Comparison of ENCODE assay signal across 8 cellular contexts in the genomic region with DNA sequence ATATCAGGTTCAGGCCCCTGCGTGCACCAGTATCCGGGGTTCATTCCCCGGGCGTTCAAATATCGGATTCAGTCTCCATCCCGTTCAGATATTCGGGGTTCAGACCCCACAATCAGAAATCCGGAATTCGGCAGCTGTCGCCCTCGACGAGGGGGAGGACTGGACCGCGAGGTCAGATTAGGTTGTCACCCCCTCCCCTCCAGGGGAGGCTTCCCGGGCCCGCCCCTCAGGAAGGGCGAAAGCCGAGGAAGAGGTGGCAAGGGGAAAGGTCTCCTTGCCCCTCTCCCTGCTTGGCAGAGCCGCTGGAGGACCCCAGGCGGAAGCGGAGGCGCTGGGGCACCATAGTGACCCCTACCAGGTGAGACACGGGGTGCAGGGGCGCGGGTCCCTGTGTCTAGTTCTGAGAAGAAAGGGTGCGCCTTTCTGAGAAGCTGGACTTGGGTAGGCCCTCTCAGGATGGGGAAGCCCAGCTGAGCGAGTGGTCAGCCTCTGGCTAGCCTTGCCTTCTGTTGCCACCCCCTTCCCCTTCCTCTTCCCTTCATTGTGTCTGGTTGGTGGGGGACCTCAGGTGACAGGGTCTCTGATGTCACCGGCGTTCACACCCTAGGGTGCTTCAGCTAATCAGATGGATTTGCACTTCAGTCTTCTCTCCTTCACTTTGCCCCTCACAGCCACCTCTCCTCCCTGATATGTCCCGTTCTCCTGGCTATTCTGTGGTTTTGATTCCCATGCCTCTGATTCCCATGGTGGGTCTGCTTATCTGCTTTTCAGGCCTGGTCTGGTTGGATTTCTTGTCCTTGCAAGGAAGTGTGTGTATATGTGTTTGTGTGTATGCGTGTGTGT. TPM values are rescaled to one million over a fixed set of nuclear protein-coding genes. Genes with fewer than 3 reads are reported as not detected.
DNase-seq lines count a peak whose midpoint lies in the region; ATAC-seq, FAIRE-seq and TF ChIP-seq lines count a peak whose summit lies in the region.

No MANE protein-coding gene starts in this region.

- no peaks in the 10 kb centered on the region for H3K27me3 Mint-ChIP-seq in activated CD4-positive, alpha-beta T cell treated with anti-CD3 and anti-CD28 coated beads for 36 hours

- CTCF ChIA-PET in activated CD4-positive, alpha-beta T cell treated with anti-CD3 and anti-CD28 coated beads for 36 hours (lab: Charles Lee): interaction anchor here (0.6 to 3.3 kb wide), 6 partner anchors 9 to 274 kb away, joined by 3 to 15 read pairs (median 4); a partner anchor contains a TSS
- CTCF ChIA-PET in SK-N-SH (lab: Yijun Ruan, JAX): interaction anchor here (0.8 to 8.2 kb wide), 7 partner anchors 9 to 167 kb away, joined by 3 to 41 read pairs (median 3); a partner anchor contains a TSS
- CTCF ChIA-PET in endothelial cell of umbilical vein (lab: Charles Lee): interaction anchor here (1.1 to 2.8 kb wide), 5 partner anchors 13 to 126 kb away, joined by 3 to 14 read pairs (median 4); a partner anchor contains a TSS

- POLR2A ChIA-PET in activated CD4-positive, alpha-beta T cell treated with anti-CD3 and anti-CD28 coated beads for 36 hours (lab: Charles Lee): interaction anchor here (0.6 to 1.5 kb wide), 2 partner anchors 21 to 325 kb away, joined by 6 to 8 read pairs; a partner anchor contains a TSS
- POLR2A ChIA-PET in SK-N-SH (lab: Yijun Ruan, JAX) (no interaction called here), endothelial cell of umbilical vein (lab: Charles Lee) (interaction anchor here (1.2 to 1.4 kb wide), 2 partner anchors 10 to 13 kb away, joined by 3 to 14 read pairs; a partner anchor contains a TSS)

- BruUV-seq in endothelial cell of umbilical vein (replicated peaks; lab: Mats Ljungman, UMichigan): TSS peak; percentile 98

- H3K27ac ChIP-seq in SK-N-SH (ENCODE audit: low read depth in 2 of 2, low read length in 1 of 2): peak overlapping the region; percentile 69 to 88
- H3K27ac ChIP-seq in endothelial cell of umbilical vein (ENCODE audit: insufficient read depth, low read depth, low read length): peak overlapping the region; percentile 81

- peak; percentile 77 for FAIRE-seq in endothelial cell of umbilical vein (lab: Jason Lieb, UNC)

- H3F3A ChIP-seq in SK-N-SH (replicated peaks; ENCODE audit: insufficient read depth): peaks cover 11% of the 10 kb centered on the region

- H3K4me1 ChIP-seq in SK-N-SH (ENCODE audit: control insufficient read depth in 1 of 2, insufficient read depth in 2 of 2, low read depth in 1 of 2, low read length in 1 of 2) (peaks cover 20 to 25% of the 10 kb centered on the region in 2 experiments; a peak in 3 of 4 replicates), endothelial cell of umbilical vein (ENCODE audit: control insufficient read depth, extremely low read depth, insufficient read depth, low read length) (peaks cover 39% of the 10 kb centered on the region), mucosa of stomach (ENCODE audit: control insufficient read depth, insufficient read depth, low read length) (peaks cover 25% of the 10 kb centered on the region)

- H3K4me3 ChIP-seq in SK-N-SH (ENCODE audit: low read depth in 2 of 2, low read length in 1 of 2): peak overlapping the region; percentile 87 to 91
- H3K4me3 ChIP-seq in endothelial cell of umbilical vein (replicated peaks in 1 of 3; ENCODE audit: insufficient read depth in 1 of 3, low read depth in 1 of 3, low read length in 3 of 3): peak overlapping the region; percentile 79 to 95 (median 94)
- peak overlapping the region; percentile 84 for H3K4me3 ChIP-seq in mucosa of stomach (ENCODE audit: low read length)

- H3K4me1 Mint-ChIP-seq in activated CD4-positive, alpha-beta T cell treated with anti-CD3 and anti-CD28 coated beads for 36 hours: peaks cover 31% of the 10 kb centered on the region

- no peak for TF ChIP-seq EP300 in SK-N-SH (IDR thresholded peaks at IDR 0.05; ENCODE audit: borderline replicate concordance in 1 of 2, low read depth in 1 of 2, low read length in 1 of 2)

- H3K27me3 ChIP-seq in SK-N-SH (ENCODE audit: insufficient read depth) (no peaks in the 10 kb centered on the region), endothelial cell of umbilical vein (ENCODE audit: control insufficient read depth in 2 of 2, insufficient read depth in 2 of 2, low read length in 2 of 2) (no peaks in the 10 kb centered on the region), mucosa of stomach (ENCODE audit: control insufficient read depth, insufficient read depth, low read length) (no peaks in the 10 kb centered on the region)

- H3K9me3 ChIP-seq in SK-N-SH (no peaks in the 10 kb centered on the region), endothelial cell of umbilical vein (replicated peaks; ENCODE audit: control insufficient read depth, insufficient read depth, low read length) (no peaks in the 10 kb centered on the region), mucosa of stomach (ENCODE audit: control insufficient read depth, low read length) (no peaks in the 10 kb centered on the region)

- no peaks in the 10 kb centered on the region for H3K9me2 ChIP-seq in SK-N-SH

- H2AFZ ChIP-seq in SK-N-SH (ENCODE audit: low read depth) (peak overlapping the region; percentile 68), endothelial cell of umbilical vein (ENCODE audit: low read depth, low read length) (no peak overlapping the region)

- TF ChIP-seq POLR2A in endothelial cell of umbilical vein (IDR thresholded peaks at IDR 0.05; ENCODE audit: low read depth, low read length): peak; percentile 96

- TF ChIP-seq CTCF in SK-N-SH (IDR thresholded peaks at IDR 0.05) (no peak), endothelial cell of umbilical vein (IDR thresholded peaks at IDR 0.05; ENCODE audit: extremely low read depth in 1 of 2, insufficient read depth in 1 of 2, low read depth in 1 of 2, low read length in 2 of 2) (no peak)

- DNase-seq in activated CD4-positive, alpha-beta T cell treated with anti-CD3 and anti-CD28 coated beads for 36 hours: peak; percentile 43
- no peak for DNase-seq in activated CD4-positive, alpha-beta T cell treated with anti-CD3 and anti-CD28 coated beads, Interleukin-2, amount 50 U/mL, for 4 hours
- DNase-seq in SK-N-SH (peak; percentile 56), endothelial cell of umbilical vein (ENCODE audit: low read depth, low spot score) (peak; percentile 82), NCI-H187 (lab: John Stamatoyannopoulos, UW) (no peak), NCI-H1694 (lab: John Stamatoyannopoulos, UW) (no peak)

- H3K9ac ChIP-seq in SK-N-SH: peak overlapping the region; percentile 82
- H3K9ac ChIP-seq in endothelial cell of umbilical vein (replicated peaks; ENCODE audit: extremely low read depth, insufficient read depth, low read length): peak overlapping the region; percentile 93
- H3K9ac ChIP-seq in mucosa of stomach (ENCODE audit: low read length): peak overlapping the region; percentile 96

- 3% methylated on average over 19 of the region's 31 CpGs for WGBS in SK-N-SH (ENCODE audit: low lambda C conversion rate)

- dilution Hi-C loops in endothelial cell of umbilical vein (cut with MboI; ENCODE audit: extremely low pct_ligation_motif_present, low sequenced_read_pairs): no loop called here

- H3K36me3 ChIP-seq in SK-N-SH (replicated peaks in 1 of 2; ENCODE audit: control insufficient read depth in 1 of 2, insufficient read depth in 2 of 2, low read length in 1 of 2) (peaks cover 9 to 30% of the 10 kb centered on the region in 2 experiments), endothelial cell of umbilical vein (ENCODE audit: control insufficient read depth in 2 of 2, extremely low read depth in 1 of 2, insufficient read depth in 2 of 2, low read length in 2 of 2) (peaks cover 12 to 26% of the 10 kb centered on the region in 2 experiments), mucosa of stomach (ENCODE audit: control insufficient read depth, insufficient read depth, low read length) (peaks cover 4% of the 10 kb centered on the region)

- H4K20me1 ChIP-seq in SK-N-SH (ENCODE audit: insufficient read depth): peaks cover 38% of the 10 kb centered on the region
- H4K20me1 ChIP-seq in endothelial cell of umbilical vein (replicated peaks; ENCODE audit: control insufficient read depth, extremely low read depth, insufficient read depth, low read length): no peaks in the 10 kb centered on the region

- H3K79me2 ChIP-seq in SK-N-SH (ENCODE audit: insufficient read depth): peaks cover 46% of the 10 kb centered on the region
- H3K79me2 ChIP-seq in endothelial cell of umbilical vein (ENCODE audit: control insufficient read depth, insufficient read depth, low read length): peaks cover 56% of the 10 kb centered on the region

- ATAC-seq in activated CD4-positive, alpha-beta T cell treated with anti-CD3 and anti-CD28 coated beads for 36 hours: no peak
- ATAC-seq in HG03442 (IDR thresholded peaks at IDR 0.05; ENCODE audit: unreplicated experiment): no peak

- intact Hi-C loops in activated CD4-positive, alpha-beta T cell treated with anti-CD3 and anti-CD28 coated beads for 36 hours (cut with DNase I, micrococcal nuclease): loop anchor here (5.0 kb wide), 2 partner anchors 227 to 272 kb away; a partner anchor contains a TSS
- intact Hi-C loops in endothelial cell of umbilical vein (cut with micrococcal nuclease): loop anchor here (5.0 kb wide), 3 partner anchors 152 to 182 kb away; a partner anchor contains a TSS

- peaks cover 4% of the 10 kb centered on the region for H3K9me3 Mint-ChIP-seq in activated CD4-positive, alpha-beta T cell treated with anti-CD3 and anti-CD28 coated beads for 36 hours (ENCODE audit: low read depth)

- peaks cover 36% of the 10 kb centered on the region for H3K36me3 Mint-ChIP-seq in activated CD4-positive, alpha-beta T cell treated with anti-CD3 and anti-CD28 coated beads for 36 hours (ENCODE audit: low read depth)

- H3K4me2 ChIP-seq in SK-N-SH (peak overlapping the region; percentile 99), endothelial cell of umbilical vein (ENCODE audit: insufficient read depth, low read length) (peak overlapping the region; percentile 98)

- H3K9me1 ChIP-seq in endothelial cell of umbilical vein (replicated peaks; ENCODE audit: control insufficient read depth, extremely low read depth, insufficient read depth, low read length): no peaks in the 10 kb centered on the region

- no peak for TF ChIP-seq RAD21 in SK-N-SH (IDR thresholded peaks at IDR 0.05; ENCODE audit: low read length)

- H3K4me3 Mint-ChIP-seq in activated CD4-positive, alpha-beta T cell treated with anti-CD3 and anti-CD28 coated beads for 36 hours: peak overlapping the region; percentile 87

- peak overlapping the region; percentile 86 for H3K27ac Mint-ChIP-seq in activated CD4-positive, alpha-beta T cell treated with anti-CD3 and anti-CD28 coated beads for 36 hours

RNA-seq across cellular contexts. Expression of a gene that starts 0.8 kb away (rescaled TPM):
- 10 to 100 TPM; 24.1 to 24.4 TPM for total RNA-seq in activated CD4-positive, alpha-beta T cell treated with anti-CD3 and anti-CD28 coated beads for 36 hours
- polyA plus RNA-seq in SK-N-SH (2012; rRNA removed) (21.9 and 23.1 TPM in 2 replicates), endothelial cell of umbilical vein (52.8 and 57.5 TPM in 2 replicates)
- polyA plus RNA-seq in SK-N-SH (2012; cell fraction: cytosol; rRNA removed): 7.2 and 11.2 TPM in 2 replicates
- polyA plus RNA-seq in SK-N-SH (2012; cell fraction: nucleus; rRNA removed): 59.6 and 71.3 TPM in 2 replicates
- total RNA-seq in endothelial cell of umbilical vein: 112 and 114 TPM in 2 replicates
- polyA plus RNA-seq in endothelial cell of umbilical vein (2011; cell fraction: cytosol; rRNA removed): 31.8 and 41.7 TPM in 2 replicates
- polyA plus RNA-seq in endothelial cell of umbilical vein (2011; cell fraction: nucleus; rRNA removed): 179 and 192 TPM in 2 replicates
- 44.4 and 50.9 TPM in 2 replicates for polyA plus RNA-seq in endothelial cell of umbilical vein (2012)
- polyA minus RNA-seq in endothelial cell of umbilical vein: 71.1 and 77.2 TPM in 2 replicates
- polyA minus RNA-seq in endothelial cell of umbilical vein (2011; cell fraction: cytosol; rRNA and poly(A)+ RNA removed): 15.8 TPM
- 63.8 and 70.5 TPM in 2 replicates for polyA minus RNA-seq in endothelial cell of umbilical vein (2011; cell fraction: nucleus; rRNA and poly(A)+ RNA removed)

RNA-seq across cellular contexts. Expression of a gene that starts 12.6 kb away (rescaled TPM):
- total RNA-seq in activated CD4-positive, alpha-beta T cell treated with anti-CD3 and anti-CD28 coated beads for 36 hours: 10 to 100 TPM; 34.6 to 42.5 TPM
- polyA plus RNA-seq in SK-N-SH (2012; rRNA removed): 95.0 and 101 TPM in 2 replicates
- 66.9 and 81.3 TPM in 2 replicates for polyA plus RNA-seq in SK-N-SH (2012; cell fraction: cytosol; rRNA removed)
- polyA plus RNA-seq in SK-N-SH (2012; cell fraction: nucleus; rRNA removed): 186 and 201 TPM in 2 replicates
- total RNA-seq in endothelial cell of umbilical vein: 99.4 and 110 TPM in 2 replicates
- polyA plus RNA-seq in endothelial cell of umbilical vein: 182 and 201 TPM in 2 replicates
- polyA plus RNA-seq in endothelial cell of umbilical vein (2011; cell fraction: cytosol; rRNA removed): 108 and 128 TPM in 2 replicates
- polyA plus RNA-seq in endothelial cell of umbilical vein (2011; cell fraction: nucleus; rRNA removed): 182 and 187 TPM in 2 replicates
- 101 and 131 TPM in 2 replicates for polyA plus RNA-seq in endothelial cell of umbilical vein (2012)
- 76.4 and 77.6 TPM in 2 replicates for polyA minus RNA-seq in endothelial cell of umbilical vein
- polyA minus RNA-seq in endothelial cell of umbilical vein (2011; cell fraction: cytosol; rRNA and poly(A)+ RNA removed): 22.7 TPM
- polyA minus RNA-seq in endothelial cell of umbilical vein (2011; cell fraction: nucleus; rRNA and poly(A)+ RNA removed): 29.9 and 34.0 TPM in 2 replicates

RNA-seq across cellular contexts. Expression of a gene that starts 20.9 kb away (rescaled TPM):
- 10 to 100 TPM; 25.1 to 36.8 TPM for total RNA-seq in activated CD4-positive, alpha-beta T cell treated with anti-CD3 and anti-CD28 coated beads for 36 hours
- 15.4 and 18.9 TPM in 2 replicates for polyA plus RNA-seq in SK-N-SH (2012; rRNA removed)
- polyA plus RNA-seq in SK-N-SH (2012; cell fraction: cytosol; rRNA removed): 10.2 and 14.3 TPM in 2 replicates
- polyA plus RNA-seq in SK-N-SH (2012; cell fraction: nucleus; rRNA removed): 10.6 and 15.2 TPM in 2 replicates
- 8.6 and 8.7 TPM in 2 replicates for total RNA-seq in endothelial cell of umbilical vein
- polyA plus RNA-seq in endothelial cell of umbilical vein: 6.7 and 7.2 TPM in 2 replicates
- 8.2 and 8.8 TPM in 2 replicates for polyA plus RNA-seq in endothelial cell of umbilical vein (2011; cell fraction: cytosol; rRNA removed)
- 3.6 and 5.0 TPM in 2 replicates for polyA plus RNA-seq in endothelial cell of umbilical vein (2011; cell fraction: nucleus; rRNA removed)
- polyA plus RNA-seq in endothelial cell of umbilical vein (2012): 5.0 and 6.0 TPM in 2 replicates
- 1.5 and 2.9 TPM in 2 replicates for polyA minus RNA-seq in endothelial cell of umbilical vein
- polyA minus RNA-seq in endothelial cell of umbilical vein (2011; cell fraction: cytosol; rRNA and poly(A)+ RNA removed): 14.5 TPM
- polyA minus RNA-seq in endothelial cell of umbilical vein (2011; cell fraction: nucleus; rRNA and poly(A)+ RNA removed): 0.96 and 1.9 TPM in 2 replicates

RNA-seq across cellular contexts. Expression of a gene that starts 21.5 kb away (rescaled TPM):
- 100 to 1,000 TPM in 1 of 2 experiments, 10 to 100 TPM in 1; 80.1 to 106 TPM for total RNA-seq in activated CD4-positive, alpha-beta T cell treated with anti-CD3 and anti-CD28 coated beads for 36 hours
- polyA plus RNA-seq in SK-N-SH (2012; rRNA removed) (43.9 and 46.6 TPM in 2 replicates), endothelial cell of umbilical vein (41.7 and 42.7 TPM in 2 replicates)
- polyA plus RNA-seq in SK-N-SH (2012; cell fraction: cytosol; rRNA removed): 45.0 and 50.1 TPM in 2 replicates
- polyA plus RNA-seq in SK-N-SH (2012; cell fraction: nucleus; rRNA removed): 98.2 and 102 TPM in 2 replicates
- total RNA-seq in endothelial cell of umbilical vein: 76.4 and 84.1 TPM in 2 replicates
- 41.6 and 53.4 TPM in 2 replicates for polyA plus RNA-seq in endothelial cell of umbilical vein (2011; cell fraction: cytosol; rRNA removed)
- polyA plus RNA-seq in endothelial cell of umbilical vein (2011; cell fraction: nucleus; rRNA removed): 53.2 and 82.2 TPM in 2 replicates
- polyA plus RNA-seq in endothelial cell of umbilical vein (2012): 48.9 and 55.5 TPM in 2 replicates
- 15.1 and 15.5 TPM in 2 replicates for polyA minus RNA-seq in endothelial cell of umbilical vein
- polyA minus RNA-seq in endothelial cell of umbilical vein (2011; cell fraction: cytosol; rRNA and poly(A)+ RNA removed): 23.2 TPM
- 5.2 and 13.4 TPM in 2 replicates for polyA minus RNA-seq in endothelial cell of umbilical vein (2011; cell fraction: nucleus; rRNA and poly(A)+ RNA removed)

RNA-seq across cellular contexts. Expression of a gene that starts 36.3 kb away (rescaled TPM):
- total RNA-seq in activated CD4-positive, alpha-beta T cell treated with anti-CD3 and anti-CD28 coated beads for 36 hours: 1 to 10 TPM in 1 of 2 experiments, under 1 TPM in 1; 0.69 to 1.3 TPM
- polyA plus RNA-seq in SK-N-SH (2012; rRNA removed) (10.3 and 10.4 TPM in 2 replicates), endothelial cell of umbilical vein (0.63 and 1.1 TPM in 2 replicates)
- 2.3 and 4.3 TPM in 2 replicates for polyA plus RNA-seq in SK-N-SH (2012; cell fraction: cytosol; rRNA removed)
- 58.4 and 67.6 TPM in 2 replicates for polyA plus RNA-seq in SK-N-SH (2012; cell fraction: nucleus; rRNA removed)
- 0.58 and 0.60 TPM in 2 replicates for total RNA-seq in endothelial cell of umbilical vein
- polyA plus RNA-seq in endothelial cell of umbilical vein (2011; cell fraction: cytosol; rRNA removed): 0.12 and 0.28 TPM in 2 replicates
- polyA plus RNA-seq in endothelial cell of umbilical vein (2011; cell fraction: nucleus; rRNA removed): 4.5 and 4.6 TPM in 2 replicates
- 0.46 TPM in 1 of 2 replicates, not detected in the other for polyA plus RNA-seq in endothelial cell of umbilical vein (2012)
- polyA minus RNA-seq in endothelial cell of umbilical vein: 0.25 and 0.34 TPM in 2 replicates
- polyA minus RNA-seq in endothelial cell of umbilical vein (2011; cell fraction: cytosol; rRNA and poly(A)+ RNA removed): not detected
- 0.82 TPM in 2 replicates for polyA minus RNA-seq in endothelial cell of umbilical vein (2011; cell fraction: nucleus; rRNA and poly(A)+ RNA removed)

Comparison
In these comparisons a context has a peak if more than half of its experiments do, and no peak if none do; other contexts are left out.
1. DNase-seq: peak in activated CD4-positive, alpha-beta T cell treated with anti-CD3 and anti-CD28 coated beads for 36 hours (single experiment), SK-N-SH (single experiment) and endothelial cell of umbilical vein (single experiment); none in activated CD4-positive, alpha-beta T cell treated with anti-CD3 and anti-CD28 coated beads, Interleukin-2, amount 50 U/mL, for 4 hours (0 of 2), NCI-H187 (0 of 2) and NCI-H1694 (single experiment).
2. Peak in every context shown above with its lines, with median percentiles within 50 percentile points of each other: H3K4me3 ChIP-seq and H3K9ac ChIP-seq.